32 cellular contexts compared by ENCODE assay signal in genomic region chr1:32971156-32971555, GRCh38.
"Had no signal": no experiment of that assay in that cellular context is flagged by ENCODE, and none has a peak within 500 bp of the region (broad histone marks: within the 10 kb centered on the region; RNA-seq: fewer than 3 reads in every experiment).

No MANE protein-coding gene starts in this region.

- H3K9me3 ChIP-seq: adrenal gland, body of pancreas, breast epithelium had no signal

- ATAC-seq: activated CD8-positive, alpha-beta T cell treated with anti-CD3 and anti-CD28 coated beads for 36 hours; activated T-cell treated with anti-CD3 and anti-CD28 coated beads, Interleukin-2, amount 50 U/mL, for 4 hours; body of pancreas had no signal

- DNase-seq: activated B cell treated with CpG ODN at 0.5 μM for 24 hours; activated CD4-positive, alpha-beta memory T cell treated with anti-CD3 and anti-CD28 coated beads for 36 hours; activated CD4-positive, alpha-beta T cell treated with anti-CD3 and anti-CD28 coated beads for 4 hours; activated CD4-positive, alpha-beta T cell treated with anti-CD3 and anti-CD28 coated beads, Interleukin-2, amount 10 ng/mL, durations not matched to agents 24 days and 14 days; activated CD4-positive, alpha-beta T cell treated with anti-CD3 and anti-CD28 coated beads, Interleukin-2, amount 50 U/mL, for 1 hour; activated CD4-positive, alpha-beta T cell treated with anti-CD3 and anti-CD28 coated beads, Interleukin-2, amount 50 U/mL, for 4 hours; activated CD4-positive, CD25-positive, alpha-beta regulatory T cell treated with anti-CD3 and anti-CD28 coated beads, Interleukin-2, amount 50 U/mL, for 72 hours; activated CD8-positive, alpha-beta memory T cell treated with anti-CD3 and anti-CD28 coated beads, Interleukin-2, amount 50 U/mL, for 4 hours; activated CD8-positive, alpha-beta T cell treated with anti-CD3 and anti-CD28 coated beads for 36 hours; activated effector memory CD4-positive, alpha-beta T cell treated with anti-CD3 and anti-CD28 coated beads, Interleukin-2, amount 50 U/mL, for 16 hours; activated gamma-delta T cell treated with Interleukin-2 at 50 U/mL for 16 hours; activated naive CD4-positive, alpha-beta T cell; activated naive CD4-positive, alpha-beta T cell treated with anti-CD3 and anti-CD28 coated beads for 36 hours; activated naive CD4-positive, alpha-beta T cell treated with anti-CD3 and anti-CD28 coated beads, Interleukin-2, amount 50 U/mL, for 16 hours; activated naive CD8-positive, alpha-beta T cell treated with anti-CD3 and anti-CD28 coated beads for 36 hours; activated T-cell treated with anti-CD3 and anti-CD28 coated beads for 4 hours; activated T-cell treated with anti-CD3 and anti-CD28 coated beads, Interleukin-2, amount 50 U/mL, for 1 hour; activated T-cell treated with anti-CD3 and anti-CD28 coated beads, Interleukin-2, amount 50 U/mL, for 4 hours; activated T-cell treated with anti-CD3 and anti-CD28 coated beads, Interleukin-2, amount 50 U/mL, for 72 hours; adrenal gland; amniotic stem cell; aorta; body of pancreas; brain microvascular endothelial cell; central memory CD4-positive, alpha-beta T cell; T-helper 2 cell; T-helper 9 cell had no signal

- H3K27ac Mint-ChIP-seq: activated B cell treated with CpG ODN at 0.5 μM for 24 hours; activated CD4-positive, alpha-beta memory T cell treated with anti-CD3 and anti-CD28 coated beads for 36 hours; activated CD4-positive, alpha-beta T cell treated with anti-CD3 and anti-CD28 coated beads, Interleukin-2, amount 10 ng/mL, durations not matched to agents 24 days and 14 days; activated CD8-positive, alpha-beta T cell treated with anti-CD3 and anti-CD28 coated beads for 36 hours; activated naive CD4-positive, alpha-beta T cell treated with anti-CD3 and anti-CD28 coated beads for 36 hours; activated naive CD4-positive, alpha-beta T cell treated with anti-CD3 and anti-CD28 coated beads, Interleukin-2, amount 50 U/mL, for 72 hours; activated naive CD8-positive, alpha-beta T cell treated with anti-CD3 and anti-CD28 coated beads for 36 hours; activated T-helper 1 cell treated with anti-CD3 and anti-CD28 coated beads, Interleukin-12 subunit alpha, Interleukin-12 subunit beta, Interleukin-2, Interleukin-4 antibody, amounts not matched to agents 30 ng/mL and 10 ng/mL and 1 ng/mL, durations not matched to agents 14 hours and 24 hours and 36 hours; T-helper 2 cell treated with Interferon-gamma antibody and Interleukin-4, amounts not matched to agents 5 μg/mL and 100 μg/mL, for 36 hours had no signal

- H3K4me3 ChIP-seq: adrenal gland, body of pancreas, breast epithelium had no signal

- H3K9me3 Mint-ChIP-seq: activated B cell treated with CpG ODN at 0.5 μM for 24 hours; activated CD4-positive, alpha-beta memory T cell treated with anti-CD3 and anti-CD28 coated beads for 36 hours; activated CD8-positive, alpha-beta T cell treated with anti-CD3 and anti-CD28 coated beads for 36 hours; activated naive CD4-positive, alpha-beta T cell treated with anti-CD3 and anti-CD28 coated beads for 36 hours; activated naive CD8-positive, alpha-beta T cell treated with anti-CD3 and anti-CD28 coated beads for 36 hours; activated T-cell treated with anti-CD3 and anti-CD28 coated beads, Interleukin-2, amount 50 U/mL, for 4 hours; activated T-helper 1 cell treated with anti-CD3 and anti-CD28 coated beads, Interleukin-12 subunit alpha, Interleukin-12 subunit beta, Interleukin-2, Interleukin-4 antibody, amounts not matched to agents 30 ng/mL and 10 ng/mL and 1 ng/mL, durations not matched to agents 14 hours and 24 hours and 36 hours; T-helper 2 cell treated with Interferon-gamma antibody and Interleukin-4, amounts not matched to agents 5 μg/mL and 100 μg/mL, for 36 hours had no signal

- H3K27ac ChIP-seq: adrenal gland, body of pancreas, brain microvascular endothelial cell, breast epithelium, VCaP had no signal

- H3K27me3 ChIP-seq: adrenal gland, body of pancreas, brain microvascular endothelial cell, breast epithelium had no signal

- H3K36me3 ChIP-seq: adrenal gland, brain microvascular endothelial cell, breast epithelium had no signal

- H3K4me3 Mint-ChIP-seq: activated B cell treated with CpG ODN at 0.5 μM for 24 hours; activated CD4-positive, alpha-beta memory T cell treated with anti-CD3 and anti-CD28 coated beads for 36 hours; activated CD4-positive, alpha-beta T cell treated with anti-CD3 and anti-CD28 coated beads, Interleukin-2, amount 10 ng/mL, durations not matched to agents 24 days and 14 days; activated CD8-positive, alpha-beta T cell treated with anti-CD3 and anti-CD28 coated beads for 36 hours; activated naive CD4-positive, alpha-beta T cell treated with anti-CD3 and anti-CD28 coated beads for 36 hours; activated naive CD8-positive, alpha-beta T cell treated with anti-CD3 and anti-CD28 coated beads for 36 hours; activated T-cell treated with anti-CD3 and anti-CD28 coated beads, Interleukin-2, amount 50 U/mL, for 4 hours had no signal

- H3K4me1 ChIP-seq: adrenal gland, breast epithelium had no signal
